17 cellular contexts compared by ENCODE assay signal in the genomic region with DNA sequence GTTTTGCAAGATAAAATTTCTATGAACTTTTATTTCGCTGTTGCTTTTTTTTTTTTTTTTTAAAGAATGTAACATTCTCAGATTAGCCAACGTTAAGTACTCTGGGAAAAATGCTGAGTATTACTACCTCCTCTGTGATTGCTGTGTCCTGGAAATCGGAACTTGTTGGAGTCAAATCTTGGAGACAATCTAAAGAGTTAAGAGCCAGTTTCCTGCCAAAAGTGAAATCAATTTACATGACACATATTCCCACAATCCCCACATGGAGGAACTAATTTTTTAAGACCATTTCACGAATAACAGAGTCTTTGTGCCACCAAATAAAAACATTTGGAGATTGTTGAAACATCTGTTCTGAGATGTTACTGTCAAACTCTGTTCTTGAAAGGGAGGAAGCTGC.
DNase-seq lines count a peak whose midpoint lies in the region; ATAC-seq and TF ChIP-seq lines count a peak whose summit lies in the region.
"Had no signal": no experiment of that assay in that cellular context is flagged by ENCODE, and none has a peak within 500 bp of the region (broad histone marks: within the 10 kb centered on the region; RNA-seq: fewer than 3 reads in every experiment).

No MANE protein-coding gene starts in this region.

- no peak for TF ChIP-seq POLR2A in breast epithelium (IDR thresholded peaks at IDR 0.05)

- CTCF ChIA-PET in MCF 10A (lab: Yijun Ruan, JAX), result interaction anchor here (0.6 to 1.5 kb wide), 5 partner anchors 9 to 753 kb away, joined by 3 to 4 read pairs (median 4); a partner anchor contains a TSS

- H3K4me1 Mint-ChIP-seq in MCF 10A (ENCODE audit: insufficient read depth, unreplicated experiment), result peaks cover 13% of the 10 kb centered on the region

- TF ChIP-seq CTCF in MCF 10A (IDR thresholded peaks at IDR 0.05; ENCODE audit: unreplicated experiment) (no peak), breast epithelium (IDR thresholded peaks at IDR 0.05) (no peak), choroid plexus epithelial cell (conservative IDR thresholded peaks at IDR 0.05; ENCODE audit: low read depth, low read length) (no peak), upper lobe of right lung (IDR thresholded peaks at IDR 0.05) (no peak)

- H3K18ac ChIP-seq in neuronal stem cell (ENCODE audit: low read length), result no peak overlapping the region

- H2BK12ac ChIP-seq in neuronal stem cell (ENCODE audit: low read length), result no peak overlapping the region

- intact Hi-C loops in MCF 10A (cut with micrococcal nuclease) (loop anchor here (1.0 kb wide), 1 partner anchor 33 kb away; no protein-coding TSS in a partner anchor), breast epithelium (cut with DNase I; ENCODE audit: low total_unique reads) (no loop called here), upper lobe of right lung (cut with DNase I) (no loop called here)

- DNase-seq in MCF 10A (ENCODE audit: unreplicated experiment) (peak; percentile 16), breast epithelium (ENCODE audit: low spot score in 2 of 2) (no peak), choroid plexus epithelial cell (ENCODE audit: low read depth) (peak; percentile 81), myocyte (ENCODE audit: low read depth) (peak; percentile 81), upper lobe of right lung (no peak), neuronal stem cell (ENCODE audit: low spot score) (no peak)
- DNase-seq: activated CD4-positive, alpha-beta T cell treated with anti-CD3 and anti-CD28 coated beads for 4 hours; activated T-cell treated with anti-CD3 and anti-CD28 coated beads for 4 hours; cortex of kidney; NCI-H1436 treated with DMSO at 0.1 percent for 48 hours; NCI-H526 had no signal

- H3K27me3 ChIP-seq in breast epithelium (no peaks in the 10 kb centered on the region), upper lobe of right lung (no peaks in the 10 kb centered on the region), neuronal stem cell (ENCODE audit: control insufficient read depth in 3 of 3, insufficient read depth in 3 of 3, low read depth in 1 of 3, low read length in 3 of 3) (no peaks in the 10 kb centered on the region)

- no peak overlapping the region for H2BK15ac ChIP-seq in neuronal stem cell (ENCODE audit: low read length)

- no peak overlapping the region for H3K9ac ChIP-seq in neuronal stem cell (ENCODE audit: low read depth, low read length, poor library complexity)
- H3K9ac ChIP-seq: parathyroid adenoma had no signal

- H3K27ac Mint-ChIP-seq in MCF 10A (ENCODE audit: low read depth, unreplicated experiment), result peak overlapping the region; percentile 68
- H3K27ac Mint-ChIP-seq: activated naive CD8-positive, alpha-beta T cell had no signal

- H2BK120ac ChIP-seq in neuronal stem cell (ENCODE audit: low read depth, low read length), result no peak overlapping the region

- H3K4me3 ChIP-seq in breast epithelium (no peak overlapping the region), choroid plexus epithelial cell (ENCODE audit: low read depth, low read length) (no peak overlapping the region), upper lobe of right lung (no peak overlapping the region), neuronal stem cell (ENCODE audit: low read length in 2 of 2) (no peak overlapping the region)
- H3K4me3 ChIP-seq: K562 had no signal

- H3K14ac ChIP-seq in neuronal stem cell (ENCODE audit: low read length), result no peak overlapping the region

- WGBS in neuronal stem cell (ENCODE audit: extremely low coverage in 2 of 2, insufficient read length in 2 of 2, insufficient replicate concordance in 1 of 2), 2 donors, result no CpG with 5 or more reads among the region's 4 CpGs

- peaks cover 11% of the 10 kb centered on the region for H3K36me3 Mint-ChIP-seq in MCF 10A (ENCODE audit: insufficient read depth, unreplicated experiment)
- H3K36me3 Mint-ChIP-seq: activated naive CD8-positive, alpha-beta T cell had no signal

- ATAC-seq in upper lobe of right lung (peak; percentile 60), GM18870 (IDR thresholded peaks at IDR 0.05; ENCODE audit: unreplicated experiment) (no peak), HG02759 (IDR thresholded peaks at IDR 0.05; ENCODE audit: unreplicated experiment) (no peak)
- ATAC-seq: K562 had no signal

- H3K27me3 Mint-ChIP-seq in MCF 10A (ENCODE audit: insufficient read depth, unreplicated experiment), result no peaks in the 10 kb centered on the region

- H3K36me3 ChIP-seq in breast epithelium, result no peaks in the 10 kb centered on the region
- H3K36me3 ChIP-seq in upper lobe of right lung, result no peaks in the 10 kb centered on the region
- no peaks in the 10 kb centered on the region for H3K36me3 ChIP-seq in neuronal stem cell (replicated peaks in 1 of 2; ENCODE audit: control insufficient read depth in 2 of 2, insufficient read depth in 2 of 2, low read length in 2 of 2)

- no peak overlapping the region for H2AK5ac ChIP-seq in neuronal stem cell (ENCODE audit: low read depth, low read length)

- peaks cover 9% of the 10 kb centered on the region for H3K9me3 Mint-ChIP-seq in MCF 10A (ENCODE audit: unreplicated experiment)

- H3K4me1 ChIP-seq in breast epithelium, result no peaks in the 10 kb centered on the region
- no peaks in the 10 kb centered on the region for H3K4me1 ChIP-seq in upper lobe of right lung
- H3K4me1 ChIP-seq in neuronal stem cell (ENCODE audit: control insufficient read depth in 2 of 2, insufficient read depth in 1 of 2, low read depth in 1 of 2, low read length in 2 of 2), result peaks cover 3 to 4% of the 10 kb centered on the region in 2 donors
- H3K4me1 ChIP-seq: parathyroid adenoma had no signal

- H3K4me2 ChIP-seq in neuronal stem cell (ENCODE audit: insufficient read depth, low read length, poor library complexity, severe bottlenecking), result no peak overlapping the region

- H2BK5ac ChIP-seq in neuronal stem cell (ENCODE audit: low read length), result no peak overlapping the region

- no peak overlapping the region for H2AFZ ChIP-seq in neuronal stem cell (ENCODE audit: low read length)
- H2AFZ ChIP-seq: parathyroid adenoma had no signal

- no peak overlapping the region for H4K91ac ChIP-seq in neuronal stem cell (ENCODE audit: low read depth, low read length, poor library complexity)

- H3K4ac ChIP-seq in neuronal stem cell (ENCODE audit: low read length), result no peak overlapping the region

- H3K27ac ChIP-seq in breast epithelium, result peak overlapping the region in 1 of 2 donors; percentile 21
- peak overlapping the region; percentile 49 for H3K27ac ChIP-seq in upper lobe of right lung
- no peak overlapping the region for H3K27ac ChIP-seq in neuronal stem cell (replicated peaks; ENCODE audit: low read length)
- H3K27ac ChIP-seq: 22Rv1, parathyroid adenoma had no signal

- POLR2A ChIA-PET in MCF 10A (lab: Yijun Ruan, JAX), result interaction anchor here (0.6 to 4.0 kb wide), 12 partner anchors 9 to 236 kb away, joined by 3 to 27 read pairs (median 4); a partner anchor contains a TSS

- H3K9me3 ChIP-seq in breast epithelium (no peaks in the 10 kb centered on the region), upper lobe of right lung (no peaks in the 10 kb centered on the region), neuronal stem cell (replicated peaks in 1 of 2; ENCODE audit: control insufficient read depth in 2 of 2, insufficient read depth in 1 of 2, low read depth in 1 of 2, low read length in 2 of 2) (no peaks in the 10 kb centered on the region)

- no peak overlapping the region for H4K8ac ChIP-seq in neuronal stem cell (ENCODE audit: low read depth, low read length)

- peak overlapping the region; percentile 8 for H3K4me3 Mint-ChIP-seq in MCF 10A (ENCODE audit: unreplicated experiment)
- H3K4me3 Mint-ChIP-seq: activated naive CD8-positive, alpha-beta T cell had no signal

- TSS peak; percentile 90 for BruUV-seq in MCF 10A (replicated peaks; lab: Mats Ljungman, UMichigan)

- H3K23ac ChIP-seq in neuronal stem cell (ENCODE audit: low read depth, low read length, poor library complexity), result no peak overlapping the region

- no peaks in the 10 kb centered on the region for H3K79me1 ChIP-seq in neuronal stem cell (ENCODE audit: low read depth, low read length)

Comparison
In these comparisons a context has a peak if more than half of its experiments do, and no peak if none do; other contexts are left out.
1. DNase-seq: peak in MCF 10A (single experiment), choroid plexus epithelial cell (single experiment) and myocyte (single experiment); none in breast epithelium (0 of 2), upper lobe of right lung (single experiment) and neuronal stem cell (single experiment).